8 cellular contexts compared by ENCODE assay signal in the genomic region with DNA sequence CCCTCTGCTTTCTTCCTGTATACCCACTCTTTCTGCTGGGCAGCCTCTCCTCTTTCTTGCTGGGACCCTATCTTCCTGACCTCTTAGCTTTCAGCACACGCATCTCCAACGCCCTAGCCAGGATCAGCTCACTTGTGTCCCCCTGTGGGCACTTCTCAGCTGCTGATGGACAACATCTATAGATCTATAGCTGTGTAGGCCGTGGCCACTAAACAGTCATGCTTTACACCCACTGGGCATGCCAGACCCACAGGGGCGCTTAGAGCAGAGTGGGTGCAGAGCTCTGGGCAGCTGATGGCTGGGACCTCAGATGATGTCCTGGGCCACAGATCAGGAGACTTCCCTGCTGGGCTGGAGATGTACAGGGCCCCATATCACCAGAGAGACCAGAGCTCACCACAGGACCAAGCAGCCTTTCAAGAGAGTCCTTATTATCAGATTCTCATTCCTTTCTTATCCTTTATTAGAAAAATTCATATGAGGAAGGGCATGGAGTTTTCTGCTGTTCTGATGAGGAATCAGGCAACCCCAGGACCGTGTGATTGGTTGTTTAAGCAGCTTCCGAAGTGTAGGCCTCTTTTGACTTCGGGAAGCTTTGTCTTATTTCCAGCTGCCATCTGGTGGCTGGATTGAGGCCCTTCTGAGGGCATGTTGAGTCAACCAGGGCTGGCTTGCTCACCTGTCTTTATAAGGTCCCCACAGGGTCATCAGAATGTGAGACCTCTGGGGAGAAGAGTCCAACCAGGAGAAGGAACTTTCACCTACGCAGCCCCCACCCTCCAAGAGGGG.
A peak's percentile ranks its signal among the peaks of the same experiment; 100 is the strongest.
DNase-seq lines count a peak whose midpoint lies in the region; ATAC-seq and TF ChIP-seq lines count a peak whose summit lies in the region.

No MANE protein-coding gene starts in this region.

- no peak overlapping the region for H3K4me3 Mint-ChIP-seq in activated B cell treated with CpG ODN at 0.5 μM for 24 hours

- no peak overlapping the region for H3K27ac Mint-ChIP-seq in activated B cell treated with CpG ODN at 0.5 μM for 24 hours

- intact Hi-C loops in Right ventricle myocardium inferior (cut with DNase I) (loop anchor here (1.0 to 10.0 kb wide), 2 partner anchors 121 to 360 kb away; partner anchors contain the start of gene SEC14L2), cardiac septum (cut with DNase I) (loop anchor here (1.0 kb wide), 1 partner anchor 121 kb away; no protein-coding TSS in a partner anchor), activated B cell treated with CpG ODN at 0.5 μM for 24 hours (cut with micrococcal nuclease) (no loop called here), right lobe of liver (cut with DNase I) (loop anchor here in 1 of 2 donors (10.0 kb wide), 1 partner anchor 120 kb away; the partner anchor contains the start of gene SLC35E4)

- no peaks in the 10 kb centered on the region for H3K27me3 ChIP-seq in right lobe of liver

- no peak overlapping the region for H3K4me3 ChIP-seq in right lobe of liver

- H3K27ac ChIP-seq in right lobe of liver = no peak overlapping the region

- CTCF ChIA-PET in activated B cell treated with CpG ODN at 0.5 μM for 24 hours (lab: Charles Lee) = interaction anchor here (1.2 to 2.1 kb wide), 3 partner anchors 106 to 145 kb away, joined by 3 to 47 read pairs (median 5); partner anchors contain the start of gene SLC35E4

- no peaks in the 10 kb centered on the region for H3K9me3 Mint-ChIP-seq in activated B cell treated with CpG ODN at 0.5 μM for 24 hours

- H3K4me1 Mint-ChIP-seq in activated B cell treated with CpG ODN at 0.5 μM for 24 hours = no peaks in the 10 kb centered on the region

- H3K27me3 Mint-ChIP-seq in activated B cell treated with CpG ODN at 0.5 μM for 24 hours = peaks cover 1% of the 10 kb centered on the region

- H3K9me3 ChIP-seq in right lobe of liver = no peaks in the 10 kb centered on the region

- ATAC-seq in Right ventricle myocardium inferior = peak; percentile 45
- peak; percentile 56 for ATAC-seq in activated B cell treated with CpG ODN at 0.5 μM for 24 hours (ENCODE audit: low read depth)
- ATAC-seq in right lobe of liver = peak; percentile 78 to 93 (median 84)
- ATAC-seq in HG03025 (IDR thresholded peaks at IDR 0.05; ENCODE audit: low FRiP score, unreplicated experiment) = no peak

- no peaks in the 10 kb centered on the region for H3K36me3 Mint-ChIP-seq in activated B cell treated with CpG ODN at 0.5 μM for 24 hours (ENCODE audit: low read depth)

- no peaks in the 10 kb centered on the region for H3K36me3 ChIP-seq in right lobe of liver

- 28% methylated on average over 5 of the region's 8 CpGs for WGBS in right lobe of liver (ENCODE audit: insufficient coverage, low coverage, low lambda C conversion rate, missing lambda C conversion rate)

- no peak for TF ChIP-seq CTCF in activated B cell treated with CpG ODN at 0.5 μM for 24 hours (IDR thresholded peaks at IDR 0.05)
- peak; percentile 54 to 71 (median 64) for TF ChIP-seq CTCF in right lobe of liver (IDR thresholded peaks at IDR 0.05)

- POLR2A ChIA-PET in activated B cell treated with CpG ODN at 0.5 μM for 24 hours (lab: Charles Lee) = interaction anchor here (1.9 kb wide), 1 partner anchor 121 kb away, joined by 5 read pairs; no protein-coding TSS in a partner anchor

- H3K4me1 ChIP-seq in right lobe of liver = no peaks in the 10 kb centered on the region

- DNase-seq in Right ventricle myocardium inferior (ENCODE audit: missing footprints) = no peak
- DNase-seq in cardiac septum (ENCODE audit: low spot score) = no peak
- DNase-seq in NCI-H1694 (lab: John Stamatoyannopoulos, UW) = peak; percentile 64
- no peak for DNase-seq in activated B cell treated with CpG ODN at 0.5 μM for 24 hours
- peak; percentile 73 for DNase-seq in dedifferentiated amniotic fluid mesenchymal stem cell (ENCODE audit: extremely low spot score)
- peak; percentile 49 to 57 (median 54) for DNase-seq in right lobe of liver
- DNase-seq in stimulated activated CD8-positive, alpha-beta memory T cell treated with anti-CD3 and anti-CD28 coated beads, Interleukin-12 subunit alpha, Interleukin-12 subunit beta, amount 100 ng/mL, for 4 hours (ENCODE audit: low read depth) = peak; percentile 8

- no peak for TF ChIP-seq POLR2A in right lobe of liver (IDR thresholded peaks at IDR 0.05)

Comparison
In these comparisons a context has a peak if more than half of its experiments do, and no peak if none do; other contexts are left out.
1. DNase-seq: peak in NCI-H1694 (single experiment), dedifferentiated amniotic fluid mesenchymal stem cell (single experiment), right lobe of liver (3 of 3) and stimulated activated CD8-positive, alpha-beta memory T cell treated with anti-CD3 and anti-CD28 coated beads, Interleukin-12 subunit alpha, Interleukin-12 subunit beta, amount 100 ng/mL, for 4 hours (single experiment); none in Right ventricle myocardium inferior (single experiment), cardiac septum (single experiment) and activated B cell treated with CpG ODN at 0.5 μM for 24 hours (single experiment).